13 cellular contexts compared by ENCODE assay signal in genomic region chr5:112338681-112339337, GRCh38.
DNase-seq lines count a peak whose midpoint lies in the region; ATAC-seq and TF ChIP-seq lines count a peak whose summit lies in the region.
"Had no signal": no experiment of that assay in that cellular context is flagged by ENCODE, and none has a peak within 500 bp of the region (broad histone marks: within the 10 kb centered on the region; RNA-seq: fewer than 3 reads in every experiment).

No MANE protein-coding gene starts in this region.

- 63 to 80% methylated on average over 4 to 5 of the region's 5 CpGs for WGBS in gastroesophageal sphincter (ENCODE audit: low coverage in 1 of 2), 2 donors
- 16 to 32% (median 30%) methylated on average over 5 of the region's 5 CpGs for WGBS in psoas muscle, 3 donors
- 79 to 82% methylated on average over 5 of the region's 5 CpGs for WGBS in testis, 2 donors

- CTCF ChIA-PET in RWPE1 (lab: Yijun Ruan, JAX) (interaction anchor here (0.5 kb wide), 1 partner anchor 884 kb away, joined by 3 read pairs; no protein-coding TSS in a partner anchor), HEK293T (lab: Yijun Ruan, JAX) (interaction anchor here (0.6 kb wide), 1 partner anchor 35 kb away, joined by 3 read pairs; no protein-coding TSS in a partner anchor)

- peaks cover 0 to 10% (median 0%) of the 10 kb centered on the region in 3 donors for H3K4me1 ChIP-seq in gastroesophageal sphincter
- H3K4me1 ChIP-seq in psoas muscle, result peaks cover 12% of the 10 kb centered on the region
- no peaks in the 10 kb centered on the region for H3K4me1 ChIP-seq in testis

- TF ChIP-seq CTCF in RWPE1 (conservative IDR thresholded peaks at IDR 0.05; ENCODE audit: low read depth), result no peak
- no peak for TF ChIP-seq CTCF in gastroesophageal sphincter (IDR thresholded peaks at IDR 0.05)
- no peak for TF ChIP-seq CTCF in psoas muscle (IDR thresholded peaks at IDR 0.05)
- no peak for TF ChIP-seq CTCF in testis (IDR thresholded peaks at IDR 0.05)

- intact Hi-C loops in psoas muscle (cut with DNase I), result no loop called here
- intact Hi-C loops in testis (cut with DNase I; ENCODE audit: low total_unique reads), result no loop called here

- TF ChIP-seq POLR2A in gastroesophageal sphincter (IDR thresholded peaks at IDR 0.05) (no peak), testis (IDR thresholded peaks at IDR 0.05) (no peak)

- H3K36me3 ChIP-seq in gastroesophageal sphincter (no peaks in the 10 kb centered on the region), psoas muscle (ENCODE audit: insufficient read depth in 1 of 2, low read depth in 1 of 2) (no peaks in the 10 kb centered on the region), testis (ENCODE audit: low read depth, missing control alignments) (no peaks in the 10 kb centered on the region)
- H3K36me3 ChIP-seq: tibial artery had no signal

- H3K9me3 ChIP-seq in gastroesophageal sphincter (no peaks in the 10 kb centered on the region), psoas muscle (no peaks in the 10 kb centered on the region), testis (no peaks in the 10 kb centered on the region)
- H3K9me3 ChIP-seq: tibial artery had no signal

- H3K27ac ChIP-seq in RWPE1 (peak overlapping the region; percentile 73), gastroesophageal sphincter (no peak overlapping the region), psoas muscle (peak overlapping the region; percentile 71), testis (no peak overlapping the region)
- H3K27ac ChIP-seq: KMS-11, tibial artery had no signal

- TF ChIP-seq EP300 in gastroesophageal sphincter (IDR thresholded peaks at IDR 0.05), result no peak

- DNase-seq in GM03348 (ENCODE audit: low spot score) (peak; percentile 13), RWPE1 (ENCODE audit: low spot score) (peak; percentile 47), psoas muscle (no peak), HEK293T (ENCODE audit: extremely low spot score) (no peak), testis (no peak), AML-193 (lab: John Stamatoyannopoulos, UW) (no peak)
- no peak for DNase-seq in stimulated activated CD4-positive, alpha-beta T cell treated with anti-CD3 and anti-CD28 coated beads, Interleukin-4, amount 100 ng/mL, for 1 hour
- DNase-seq: activated CD8-positive, alpha-beta T cell treated with anti-CD3 and anti-CD28 coated beads for 36 hours; SHP77 treated with DMSO at 0.1 percent for 48 hours; stimulated activated CD4-positive, alpha-beta T cell treated with anti-CD3 and anti-CD28 coated beads, Interleukin-15, amount 100 ng/mL, for 24 hours had no signal

- H3K4me3 ChIP-seq in gastroesophageal sphincter (no peak overlapping the region), psoas muscle (no peak overlapping the region), testis (no peak overlapping the region)
- H3K4me3 ChIP-seq: tibial artery had no signal

- peak; percentile 66 for ATAC-seq in gastroesophageal sphincter
- peak; percentile 86 to 96 (median 94) for ATAC-seq in psoas muscle
- ATAC-seq: activated CD8-positive, alpha-beta T cell treated with anti-CD3 and anti-CD28 coated beads for 36 hours had no signal

- no peaks in the 10 kb centered on the region for H3K27me3 ChIP-seq in gastroesophageal sphincter
- H3K27me3 ChIP-seq in psoas muscle (ENCODE audit: insufficient read depth in 3 of 3, low read length in 2 of 3), result no peaks in the 10 kb centered on the region
- H3K27me3 ChIP-seq in testis, result no peaks in the 10 kb centered on the region
- H3K27me3 ChIP-seq: tibial artery had no signal

- POLR2A ChIA-PET in RWPE1 (lab: Yijun Ruan, JAX; ENCODE audit: low non-redundant PET) (no interaction called here), HEK293T (lab: Yijun Ruan, JAX) (no interaction called here)

TF ChIP-seq in HEK293T, 16 proteins besides CTCF, POLR2A, EP300 and RAD21:
- TF ChIP-seq FOXA1 (IDR thresholded peaks at IDR 0.05), result no peak
- TF ChIP-seq ELF4 (IDR thresholded peaks at IDR 0.05), result no peak
- TF ChIP-seq L3MBTL2 (conservative IDR thresholded peaks at IDR 0.05), result no peak
- no peak for TF ChIP-seq LEF1 (IDR thresholded peaks at IDR 0.05; ENCODE audit: borderline replicate concordance)
- TF ChIP-seq CTBP1 (IDR thresholded peaks at IDR 0.05; ENCODE audit: borderline replicate concordance), result no peak
- TF ChIP-seq BHLHE40 (IDR thresholded peaks at IDR 0.05; ENCODE audit: borderline replicate concordance), result no peak
- TF ChIP-seq TARDBP (IDR thresholded peaks at IDR 0.05), result no peak
- no peak for TF ChIP-seq FOXM1 (IDR thresholded peaks at IDR 0.05; ENCODE audit: borderline replicate concordance)
- no peak for TF ChIP-seq SUZ12 (IDR thresholded peaks at IDR 0.05)
- no peak for TF ChIP-seq SP1 (IDR thresholded peaks at IDR 0.05)
- no peak for TF ChIP-seq PKNOX1 (IDR thresholded peaks at IDR 0.05)
- TF ChIP-seq NFRKB (IDR thresholded peaks at IDR 0.05), result no peak
TF ChIP-seq in HEK293T: peak in this region for 0.

Comparison
In these comparisons a context has a peak if more than half of its experiments do, and no peak if none do; other contexts are left out.
1. DNase-seq: peak in GM03348 (single experiment) and RWPE1 (single experiment); none in psoas muscle (0 of 2), HEK293T (single experiment), testis (single experiment), AML-193 (0 of 2) and stimulated activated CD4-positive, alpha-beta T cell treated with anti-CD3 and anti-CD28 coated beads, Interleukin-4, amount 100 ng/mL, for 1 hour (single experiment).
2. H3K27ac ChIP-seq: peak in RWPE1 (single experiment) and psoas muscle (single experiment); none in gastroesophageal sphincter (0 of 4) and testis (0 of 2).